1 cellular context compared by ENCODE assay signal in genomic region chr3:98445949-98446406, GRCh38.
TF ChIP-seq lines count a peak whose summit lies in the region.

No MANE protein-coding gene starts in this region.

TF ChIP-seq in HCT116, 20 proteins besides CTCF, POLR2A, EP300 and RAD21 (continued from another document):
- TF ChIP-seq ZBTB33 (IDR thresholded peaks at IDR 0.05; ENCODE audit: extremely low read depth, insufficient replicate concordance, low read length) (no peak), EZH2phosphoT487 (IDR thresholded peaks at IDR 0.05; ENCODE audit: borderline replicate concordance) (no peak), SP1 (IDR thresholded peaks at IDR 0.05; ENCODE audit: low read depth) (peak; percentile 48; the same call in 1 of the 2 replicates)
TF ChIP-seq in HCT116: peak in this region for 3.
